ENCODE assay signal across 16 cellular contexts in the genomic region with DNA sequence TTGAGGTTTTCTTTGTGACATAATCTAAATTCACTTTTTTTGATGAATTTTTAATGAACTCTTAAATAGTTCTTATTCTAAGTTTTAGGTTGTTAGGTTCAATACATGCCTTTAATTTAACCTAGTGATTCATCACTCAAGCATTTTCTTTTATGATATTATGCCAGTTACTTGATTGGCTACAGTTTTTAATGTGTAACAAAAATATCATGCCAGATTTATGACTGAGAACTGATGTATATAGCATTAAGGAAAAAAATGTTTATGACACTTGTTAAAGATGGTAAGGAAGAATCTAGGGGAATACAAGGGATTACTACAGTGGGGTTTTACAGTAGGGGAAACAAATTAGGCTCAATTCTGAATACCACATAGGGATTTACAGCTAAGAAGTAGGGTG.
DNase-seq lines count a peak whose midpoint lies in the region; ATAC-seq and TF ChIP-seq lines count a peak whose summit lies in the region.
"Had no signal": no experiment of that assay in that cellular context is flagged by ENCODE, and none has a peak within 500 bp of the region (broad histone marks: within the 10 kb centered on the region; RNA-seq: fewer than 3 reads in every experiment).

No MANE protein-coding gene starts in this region.

- intact Hi-C loops in spleen (cut with DNase I; ENCODE audit: low total_unique reads), result no loop called here

- H4K20me1 ChIP-seq in GM23338 (replicated peaks; ENCODE audit: insufficient read depth), result no peaks in the 10 kb centered on the region

- H3K27ac Mint-ChIP-seq in GM23338, result peak overlapping the region; percentile 41; the same call in 1 of the 2 replicates
- H3K27ac Mint-ChIP-seq in chondrocyte (ENCODE audit: unreplicated experiment), result no peak overlapping the region
- H3K27ac Mint-ChIP-seq: CD4-positive, alpha-beta memory T cell had no signal

- TF ChIP-seq POLR2A in spleen (IDR thresholded peaks at IDR 0.05), result no peak

- POLR2A ChIA-PET in RWPE1 (lab: Yijun Ruan, JAX; ENCODE audit: low non-redundant PET), result no interaction called here

- H3K4me1 Mint-ChIP-seq in GM23338 (peaks cover 38% of the 10 kb centered on the region), chondrocyte (ENCODE audit: low read depth) (peaks cover 25% of the 10 kb centered on the region)
- H3K4me1 Mint-ChIP-seq: CD4-positive, alpha-beta memory T cell had no signal

- TF ChIP-seq CTCF in GM23338 (conservative IDR thresholded peaks at IDR 0.05; ENCODE audit: low read depth in 2 of 2), result no peak
- TF ChIP-seq CTCF in RWPE1 (conservative IDR thresholded peaks at IDR 0.05; ENCODE audit: low read depth), result no peak
- TF ChIP-seq CTCF in foreskin keratinocyte (conservative IDR thresholded peaks at IDR 0.05), result no peak
- no peak for TF ChIP-seq CTCF in chondrocyte (IDR thresholded peaks at IDR 0.05)
- no peak for TF ChIP-seq CTCF in spleen (IDR thresholded peaks at IDR 0.05 in 8 of 11, conservative IDR thresholded peaks at IDR 0.05 in 3 of 11)

- no peaks in the 10 kb centered on the region for H3K36me3 ChIP-seq in GM23338 (ENCODE audit: insufficient read depth)
- H3K36me3 ChIP-seq in spleen, result no peaks in the 10 kb centered on the region
- H3K36me3 ChIP-seq: BE2C had no signal

- H3K79me2 ChIP-seq in GM23338 (replicated peaks; ENCODE audit: insufficient read depth), result no peaks in the 10 kb centered on the region

- H2AFZ ChIP-seq in GM23338, result no peak overlapping the region

- peaks cover 31% of the 10 kb centered on the region for H3K4me1 ChIP-seq in GM23338 (ENCODE audit: insufficient read depth)
- H3K4me1 ChIP-seq in foreskin keratinocyte, result no peaks in the 10 kb centered on the region
- H3K4me1 ChIP-seq in spleen, result no peaks in the 10 kb centered on the region
- H3K4me1 ChIP-seq: A549, BE2C had no signal

- H3K4me2 ChIP-seq in GM23338, result no peak overlapping the region
- H3K4me2 ChIP-seq: A549 had no signal

- H3K9me3 Mint-ChIP-seq in GM23338 (peaks cover 5% of the 10 kb centered on the region; the same call in 2 of the 3 replicates), chondrocyte (ENCODE audit: low read depth) (peaks cover 5% of the 10 kb centered on the region)

- H3K27me3 ChIP-seq in GM23338 (ENCODE audit: insufficient read depth) (no peaks in the 10 kb centered on the region), foreskin keratinocyte (no peaks in the 10 kb centered on the region), spleen (replicated peaks in 1 of 7) (no peaks in the 10 kb centered on the region)

- peaks cover 2% of the 10 kb centered on the region for H3K27me3 Mint-ChIP-seq in GM23338 (ENCODE audit: insufficient read depth, low read depth, poor library complexity)
- H3K27me3 Mint-ChIP-seq in chondrocyte (ENCODE audit: low read depth), result no peaks in the 10 kb centered on the region
- H3K27me3 Mint-ChIP-seq: CD4-positive, alpha-beta memory T cell had no signal

- H3K36me3 Mint-ChIP-seq in GM23338 (ENCODE audit: low read depth) (peaks cover 11% of the 10 kb centered on the region; the same call in 2 of the 3 replicates), chondrocyte (ENCODE audit: low read depth) (peaks cover 2% of the 10 kb centered on the region)
- H3K36me3 Mint-ChIP-seq: CD4-positive, alpha-beta memory T cell had no signal

- H3K9me3 ChIP-seq in spleen, result no peaks in the 10 kb centered on the region
- H3K9me3 ChIP-seq: A549, BE2C had no signal

- H3K4me3 ChIP-seq in GM23338 (no peak overlapping the region), spleen (no peak overlapping the region)
- H3K4me3 ChIP-seq: A549 had no signal

- peaks cover 6% of the 10 kb centered on the region; the same call in 1 of the 2 replicates for H3K9me2 ChIP-seq in GM23338 (ENCODE audit: insufficient read depth)

- H3K27ac ChIP-seq in GM23338 (ENCODE audit: low read depth) (no peak overlapping the region), RWPE1 (no peak overlapping the region), foreskin keratinocyte (no peak overlapping the region), spleen (no peak overlapping the region)
- H3K27ac ChIP-seq: A549, C4-2B had no signal

- no peaks in the 10 kb centered on the region for H3F3A ChIP-seq in GM23338 (replicated peaks; ENCODE audit: low read depth)

- DNase-seq in EH (ENCODE audit: low read depth) (peak; percentile 25), GM23338 (ENCODE audit: low spot score) (no peak), RWPE1 (ENCODE audit: low spot score) (peak; percentile 0), foreskin keratinocyte (peak in 1 of 2 donors; percentile 28), NCI-H2171 treated with DMSO at 0.1 percent for 48 hours (lab: John Stamatoyannopoulos, UW) (no peak), chondrocyte (ENCODE audit: low spot score) (no peak), spleen (no peak)
- DNase-seq: BE2C; CD4-positive, alpha-beta memory T cell; DMS153; DMS79 treated with DMSO at 0.1 percent for 48 hours; GOT3; H9 had no signal

- CTCF ChIA-PET in RWPE1 (lab: Yijun Ruan, JAX), result no interaction called here

- H3K4me3 Mint-ChIP-seq in GM23338, result no peak overlapping the region
- H3K4me3 Mint-ChIP-seq in chondrocyte (ENCODE audit: unreplicated experiment), result no peak overlapping the region
- H3K4me3 Mint-ChIP-seq: CD4-positive, alpha-beta memory T cell; H9 had no signal

- ATAC-seq in GM23338, result no peak
- ATAC-seq in foreskin keratinocyte, result peak; percentile 41
- ATAC-seq: A549, HepG2 had no signal

TF ChIP-seq in GM23338, 12 proteins besides CTCF, POLR2A, EP300 and RAD21:
- TF ChIP-seq, protein P1, sequence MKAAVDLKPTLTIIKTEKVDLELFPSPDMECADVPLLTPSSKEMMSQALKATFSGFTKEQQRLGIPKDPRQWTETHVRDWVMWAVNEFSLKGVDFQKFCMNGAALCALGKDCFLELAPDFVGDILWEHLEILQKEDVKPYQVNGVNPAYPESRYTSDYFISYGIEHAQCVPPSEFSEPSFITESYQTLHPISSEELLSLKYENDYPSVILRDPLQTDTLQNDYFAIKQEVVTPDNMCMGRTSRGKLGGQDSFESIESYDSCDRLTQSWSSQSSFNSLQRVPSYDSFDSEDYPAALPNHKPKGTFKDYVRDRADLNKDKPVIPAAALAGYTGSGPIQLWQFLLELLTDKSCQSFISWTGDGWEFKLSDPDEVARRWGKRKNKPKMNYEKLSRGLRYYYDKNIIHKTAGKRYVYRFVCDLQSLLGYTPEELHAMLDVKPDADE (IDR thresholded peaks at IDR 0.05), result no peak
- TF ChIP-seq ZNF331 (CRISPR knock-in tag; IDR thresholded peaks at IDR 0.05; ENCODE audit: low read depth) (no peak), STAT1 (IDR thresholded peaks at IDR 0.05; ENCODE audit: unreplicated experiment) (no peak), EZH2phosphoT487 (IDR thresholded peaks at IDR 0.05; ENCODE audit: unreplicated experiment) (no peak), NANOG (IDR thresholded peaks at IDR 0.05; ENCODE audit: borderline replicate concordance) (no peak)

Comparison
In these comparisons a context has a peak if more than half of its experiments do, and no peak if none do; other contexts are left out.
1. DNase-seq: peak in EH (single experiment) and RWPE1 (single experiment); none in GM23338 (single experiment), NCI-H2171 treated with DMSO at 0.1 percent for 48 hours (single experiment), chondrocyte (single experiment) and spleen (single experiment).